In the genomic region with DNA sequence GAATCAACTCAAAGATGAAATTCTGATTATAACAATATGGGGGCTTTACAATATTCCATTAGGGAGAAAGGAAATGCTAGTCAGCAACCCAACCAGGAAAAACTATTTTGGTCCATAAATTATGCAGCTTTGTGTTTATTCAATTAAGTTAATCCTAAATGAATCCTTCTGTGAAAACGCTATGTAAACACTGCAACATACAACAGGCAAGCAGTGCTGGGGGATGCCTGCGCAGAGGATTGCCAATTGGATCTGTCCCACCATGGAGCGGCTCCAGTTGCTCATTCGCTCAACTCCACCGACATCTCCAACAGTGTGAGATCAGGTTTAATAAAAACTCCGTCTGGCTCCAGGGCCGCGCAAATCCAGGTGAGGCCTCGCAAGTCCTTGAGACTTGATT, we compare ENCODE assay signal across 13 cellular contexts.
DNase-seq lines count a peak whose midpoint lies in the region; ATAC-seq and TF ChIP-seq lines count a peak whose summit lies in the region.
"Had no signal": no experiment of that assay in that cellular context is flagged by ENCODE, and none has a peak within 500 bp of the region (broad histone marks: within the 10 kb centered on the region; RNA-seq: fewer than 3 reads in every experiment).

No MANE protein-coding gene starts in this region.

- H3K27me3 Mint-ChIP-seq in T-cell, result no peaks in the 10 kb centered on the region
- H3K27me3 Mint-ChIP-seq: CD4-positive, CD25-positive, alpha-beta regulatory T cell had no signal

- H3K9me3 ChIP-seq in neuronal stem cell (replicated peaks in 1 of 2; ENCODE audit: control insufficient read depth in 2 of 2, insufficient read depth in 1 of 2, low read depth in 1 of 2, low read length in 2 of 2) (no peaks in the 10 kb centered on the region), colonic mucosa (no peaks in the 10 kb centered on the region)

- H3K27me3 ChIP-seq in neuronal stem cell (ENCODE audit: control insufficient read depth in 3 of 3, insufficient read depth in 3 of 3, low read depth in 1 of 3, low read length in 3 of 3) (no peaks in the 10 kb centered on the region), colonic mucosa (no peaks in the 10 kb centered on the region)
- H3K27me3 ChIP-seq: BLaER1 treated with 17β-estradiol and CSF1 and Interleukin-3, amounts not matched to agents 10 nM and 100 nM had no signal

- no peak overlapping the region for H3K14ac ChIP-seq in neuronal stem cell (ENCODE audit: low read length)

- H3K4me3 Mint-ChIP-seq in T-cell, result no peak overlapping the region
- H3K4me3 Mint-ChIP-seq: CD4-positive, CD25-positive, alpha-beta regulatory T cell; HFFc6 had no signal

- H3K36me3 ChIP-seq in neuronal stem cell (replicated peaks in 1 of 2; ENCODE audit: control insufficient read depth in 2 of 2, insufficient read depth in 2 of 2, low read length in 2 of 2) (no peaks in the 10 kb centered on the region), colonic mucosa (no peaks in the 10 kb centered on the region)
- H3K36me3 ChIP-seq: BLaER1 treated with 17β-estradiol and CSF1 and Interleukin-3, amounts not matched to agents 10 nM and 100 nM had no signal

- POLR2A ChIA-PET in T-cell (lab: Charles Lee), result no interaction called here

- intact Hi-C loops in Right ventricle myocardium superior (cut with DNase I) (no loop called here), cardiac septum (cut with DNase I) (no loop called here), colonic mucosa (cut with DNase I) (no loop called here)

- no peak overlapping the region for H2AK5ac ChIP-seq in neuronal stem cell (ENCODE audit: low read depth, low read length)

- no peak overlapping the region for H3K4ac ChIP-seq in neuronal stem cell (ENCODE audit: low read length)

- peak; percentile 34 for DNase-seq in Right ventricle myocardium superior
- DNase-seq in cardiac septum (ENCODE audit: low spot score), result no peak
- DNase-seq in NCI-H69 (lab: John Stamatoyannopoulos, UW), result peak; percentile 6
- peak; percentile 70 for DNase-seq in fibroblast of gingiva (ENCODE audit: low read depth)
- DNase-seq in neuronal stem cell (ENCODE audit: low spot score), result no peak
- no peak for DNase-seq in NCI-H128 (lab: John Stamatoyannopoulos, UW; ENCODE audit: unreplicated experiment)
- no peak for DNase-seq in T-cell
- DNase-seq in colonic mucosa, result no peak
- DNase-seq: 8988T; CD4-positive, CD25-positive, alpha-beta regulatory T cell; HCEC 1CT; HFFc6 had no signal

- TF ChIP-seq CTCF in colonic mucosa (IDR thresholded peaks at IDR 0.05), result no peak

- H3K18ac ChIP-seq in neuronal stem cell (ENCODE audit: low read length), result peak overlapping the region; percentile 11

- H3K4me2 ChIP-seq in neuronal stem cell (ENCODE audit: insufficient read depth, low read length, poor library complexity, severe bottlenecking), result no peak overlapping the region
- H3K4me2 ChIP-seq: BLaER1 treated with 17β-estradiol and CSF1 and Interleukin-3, amounts not matched to agents 10 nM and 100 nM had no signal

- no peak overlapping the region for H3K4me3 ChIP-seq in neuronal stem cell (ENCODE audit: low read length in 2 of 2)
- H3K4me3 ChIP-seq in colonic mucosa, result no peak overlapping the region
- H3K4me3 ChIP-seq: BLaER1 treated with 17β-estradiol and CSF1 and Interleukin-3, amounts not matched to agents 10 nM and 100 nM had no signal

- no peaks in the 10 kb centered on the region for H3K4me1 Mint-ChIP-seq in T-cell
- H3K4me1 Mint-ChIP-seq: CD4-positive, CD25-positive, alpha-beta regulatory T cell had no signal

- no peak overlapping the region for H2AFZ ChIP-seq in neuronal stem cell (ENCODE audit: low read length)

- H3K79me1 ChIP-seq in neuronal stem cell (ENCODE audit: low read depth, low read length), result no peaks in the 10 kb centered on the region

- H2BK12ac ChIP-seq in neuronal stem cell (ENCODE audit: low read length), result no peak overlapping the region

- H2BK120ac ChIP-seq in neuronal stem cell (ENCODE audit: low read depth, low read length), result no peak overlapping the region

- no peak overlapping the region for H2BK5ac ChIP-seq in neuronal stem cell (ENCODE audit: low read length)

- H3K23ac ChIP-seq in neuronal stem cell (ENCODE audit: low read depth, low read length, poor library complexity), result no peak overlapping the region

- ATAC-seq in Right ventricle myocardium superior (ENCODE audit: poor library complexity) (no peak), T-cell (replicated peaks in 1 of 4) (no peak)

- H2BK15ac ChIP-seq in neuronal stem cell (ENCODE audit: low read length), result no peak overlapping the region

- H3K27ac Mint-ChIP-seq in T-cell, result no peak overlapping the region
- H3K27ac Mint-ChIP-seq: CD4-positive, CD25-positive, alpha-beta regulatory T cell had no signal

- H3K9ac ChIP-seq in neuronal stem cell (ENCODE audit: low read depth, low read length, poor library complexity), result no peak overlapping the region
- no peak overlapping the region for H3K9ac ChIP-seq in colonic mucosa (ENCODE audit: low read depth in 2 of 2, low read length in 2 of 2)
- H3K9ac ChIP-seq: BLaER1 treated with 17β-estradiol and CSF1 and Interleukin-3, amounts not matched to agents 10 nM and 100 nM had no signal

- no CpG with 5 or more reads among the region's 9 CpGs for WGBS in neuronal stem cell (ENCODE audit: extremely low coverage in 2 of 2, insufficient read length in 2 of 2, insufficient replicate concordance in 1 of 2), 2 donors

- H4K8ac ChIP-seq in neuronal stem cell (ENCODE audit: low read depth, low read length), result no peak overlapping the region

- H4K91ac ChIP-seq in neuronal stem cell (ENCODE audit: low read depth, low read length, poor library complexity), result no peak overlapping the region

- H3K9me3 Mint-ChIP-seq in T-cell, result peaks cover 0 to 7% (median 0%) of the 10 kb centered on the region in 3 donors
- H3K9me3 Mint-ChIP-seq: HFFc6 had no signal

- H3K27ac ChIP-seq in neuronal stem cell (replicated peaks; ENCODE audit: low read length), result no peak overlapping the region
- H3K27ac ChIP-seq in colonic mucosa, result no peak overlapping the region
- H3K27ac ChIP-seq: BLaER1 treated with 17β-estradiol and CSF1 and Interleukin-3, amounts not matched to agents 10 nM and 100 nM had no signal

- no peaks in the 10 kb centered on the region for H3K4me1 ChIP-seq in neuronal stem cell (ENCODE audit: control insufficient read depth in 2 of 2, insufficient read depth in 1 of 2, low read depth in 1 of 2, low read length in 2 of 2)
- no peaks in the 10 kb centered on the region for H3K4me1 ChIP-seq in colonic mucosa
- H3K4me1 ChIP-seq: BLaER1 treated with 17β-estradiol and CSF1 and Interleukin-3, amounts not matched to agents 10 nM and 100 nM had no signal

- no peaks in the 10 kb centered on the region for H3K36me3 Mint-ChIP-seq in T-cell
- H3K36me3 Mint-ChIP-seq: CD4-positive, CD25-positive, alpha-beta regulatory T cell had no signal

- CTCF ChIA-PET in T-cell (lab: Charles Lee), result interaction anchor here in 1 of 2 donors (0.6 kb wide), 1 partner anchor 8 kb away, joined by 3 read pairs; no protein-coding TSS in a partner anchor

Comparison
In these comparisons a context has a peak if more than half of its experiments do, and no peak if none do; other contexts are left out.
1. DNase-seq: peak in Right ventricle myocardium superior (single experiment), NCI-H69 (single experiment) and fibroblast of gingiva (single experiment); none in cardiac septum (single experiment), neuronal stem cell (single experiment), NCI-H128 (single experiment), T-cell (0 of 34) and colonic mucosa (single experiment).